ENCODE assay signal across 33 cellular contexts in the genomic region with DNA sequence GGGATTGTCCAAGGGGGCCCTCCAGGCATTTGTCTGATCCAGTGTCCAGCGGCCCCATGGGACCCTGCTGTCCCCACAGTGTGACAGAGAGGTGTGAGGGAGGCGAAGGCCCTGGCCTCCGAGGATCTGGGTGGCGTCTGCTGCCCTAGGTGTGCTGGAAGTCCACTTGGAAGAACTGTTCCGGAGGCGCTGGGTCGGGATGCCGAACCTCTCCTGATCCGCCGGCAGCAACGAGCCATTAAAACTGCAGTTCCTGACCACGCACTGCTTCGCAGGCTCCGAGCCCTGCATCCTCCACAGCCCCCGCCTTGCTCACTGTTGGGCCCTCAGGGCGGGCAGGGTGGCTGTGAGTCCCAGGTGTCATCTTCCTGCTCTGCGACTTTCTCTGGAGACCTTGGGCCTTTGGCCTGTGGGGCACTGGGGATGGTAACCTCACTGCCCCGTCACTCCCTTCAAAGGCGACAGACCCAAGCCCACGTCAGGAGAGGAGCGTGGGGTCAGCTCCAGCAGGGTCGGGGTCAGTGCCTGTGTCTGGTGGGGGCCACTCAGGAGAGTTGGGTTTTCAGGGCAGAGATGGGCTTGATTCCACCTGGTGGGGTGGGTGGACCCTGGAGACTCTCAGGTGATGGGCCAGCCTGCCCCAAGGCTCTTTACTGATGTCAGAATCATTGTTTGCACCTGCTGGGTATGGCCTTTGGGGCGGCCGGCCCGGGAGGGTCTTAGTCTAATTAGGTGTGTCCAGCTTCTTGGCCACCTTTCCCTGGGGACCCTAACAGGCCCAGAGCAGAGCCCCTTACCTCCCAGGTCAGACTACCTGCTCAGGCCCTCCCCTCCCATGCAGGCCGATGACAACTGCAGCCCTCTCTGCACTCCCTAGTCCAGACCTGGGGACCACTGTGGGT. TPM values are rescaled to one million over a fixed set of nuclear protein-coding genes. Genes with fewer than 3 reads are reported as not detected.
A peak's percentile ranks its signal among the peaks of the same experiment; 100 is the strongest.
DNase-seq lines count a peak whose midpoint lies in the region; ATAC-seq, FAIRE-seq and TF ChIP-seq lines count a peak whose summit lies in the region.
"Had no signal": no experiment of that assay in that cellular context is flagged by ENCODE, and none has a peak within 500 bp of the region (broad histone marks: within the 10 kb centered on the region; RNA-seq: fewer than 3 reads in every experiment).

No MANE protein-coding gene starts in this region.

- intact Hi-C loops in right lobe of liver (cut with DNase I) (no loop called here), HepG2 (cut with micrococcal nuclease; ENCODE audit: unreplicated experiment) (loop anchor here (10.0 kb wide), 1 partner anchor 45 kb away; the partner anchor contains the start of gene MMEL1)

- POLR2A ChIA-PET in HepG2 (lab: Yijun Ruan, JAX): no interaction called here

- peak in 2 of 3 donors; percentile 20 to 51 for DNase-seq in right lobe of liver
- no peak for DNase-seq in HepG2 (ENCODE audit: low spot score)
- DNase-seq in glutamatergic neuron: peak; percentile 9
- DNase-seq in neural crest cell (ENCODE audit: low read depth, low spot score): no peak
- no peak for DNase-seq in GM19238 (ENCODE audit: insufficient read length, low spot score)
- DNase-seq in Kasumi-1 (lab: John Stamatoyannopoulos, UW): no peak
- DNase-seq in NCI-H345 treated with DMSO at 0.1 percent for 48 hours (lab: John Stamatoyannopoulos, UW; ENCODE audit: unreplicated experiment): no peak
- DNase-seq: activated naive CD4-positive, alpha-beta T cell; activated T-cell treated with anti-CD3 and anti-CD28 coated beads, Interleukin-2, amount 50 U/mL, for 24 hours; amniotic stem cell; effector CD8-positive, alpha-beta T cell; islet precursor cell; MV-4-11; NCI-H146; NCI-H2107; NCI-H446; NCI-H82; nucleus accumbens; RPMI8226 had no signal

- in situ Hi-C loops in HepG2 (cut with HindIII; ENCODE audit: extremely low pct_ligation_motif_present, low pct_unique_long_range_greater_than_20kb): no loop called here

- TF ChIP-seq POLR2A in right lobe of liver (IDR thresholded peaks at IDR 0.05): no peak
- TF ChIP-seq POLR2A in HepG2 (IDR thresholded peaks at IDR 0.05; ENCODE audit: insufficient read depth in 1 of 2, low read depth in 2 of 2, low read length in 2 of 2): no peak

- H3K4me1 ChIP-seq in right lobe of liver: peaks cover 0 to 8% (median 4%) of the 10 kb centered on the region in 4 donors
- H3K4me1 ChIP-seq in HepG2 (ENCODE audit: insufficient read depth, low read length): peaks cover 29% of the 10 kb centered on the region

- no peak overlapping the region for H3K4me2 ChIP-seq in HepG2 (ENCODE audit: low read depth, low read length)
- H3K4me2 ChIP-seq: smooth muscle cell had no signal

- H2AFZ ChIP-seq in HepG2 (ENCODE audit: low read length): no peak overlapping the region

- no peak overlapping the region for H3K27ac Mint-ChIP-seq in glutamatergic neuron (ENCODE audit: unreplicated experiment)
- no peak overlapping the region for H3K27ac Mint-ChIP-seq in neural crest cell (ENCODE audit: unreplicated experiment)
- H3K27ac Mint-ChIP-seq: activated T-cell treated with anti-CD3 and anti-CD28 coated beads, Interleukin-2, amount 50 U/mL, for 24 hours had no signal

- no TSS peak for BruUV-seq in HepG2 (replicated peaks; lab: Mats Ljungman, UMichigan)

- H3K9me3 ChIP-seq in right lobe of liver: no peaks in the 10 kb centered on the region
- H3K9me3 ChIP-seq in HepG2 (ENCODE audit: low read length): no peaks in the 10 kb centered on the region
- H3K9me3 ChIP-seq: breast epithelium, tibial nerve had no signal

- no peaks in the 10 kb centered on the region for H4K20me1 ChIP-seq in HepG2 (ENCODE audit: insufficient read depth, low read length)

- H3K27ac ChIP-seq in right lobe of liver (no peak overlapping the region), HepG2 (ENCODE audit: extremely low read length, insufficient read depth, low read length) (no peak overlapping the region)
- H3K27ac ChIP-seq: breast epithelium, epithelial cell of prostate, HL-60, tibial nerve had no signal

- peaks cover 2% of the 10 kb centered on the region for H3K27me3 Mint-ChIP-seq in glutamatergic neuron (ENCODE audit: unreplicated experiment)
- H3K27me3 Mint-ChIP-seq in neural crest cell (ENCODE audit: low read depth): no peaks in the 10 kb centered on the region
- H3K27me3 Mint-ChIP-seq: activated T-cell treated with anti-CD3 and anti-CD28 coated beads, Interleukin-2, amount 50 U/mL, for 24 hours; CD4-positive, alpha-beta memory T cell had no signal

- H3K36me3 ChIP-seq in right lobe of liver: no peaks in the 10 kb centered on the region
- H3K36me3 ChIP-seq in HepG2 (replicated peaks in 1 of 2; ENCODE audit: control insufficient read depth in 1 of 2, insufficient read depth in 2 of 2, low read length in 2 of 2): no peaks in the 10 kb centered on the region
- H3K36me3 ChIP-seq: breast epithelium had no signal

- H3K4me3 ChIP-seq in right lobe of liver (no peak overlapping the region), HepG2 (replicated peaks in 1 of 3; ENCODE audit: insufficient read depth in 1 of 3, low read depth in 2 of 3, low read length in 3 of 3) (no peak overlapping the region)
- H3K4me3 ChIP-seq: breast epithelium, smooth muscle cell, tibial nerve had no signal

- H3K9ac ChIP-seq in HepG2 (ENCODE audit: insufficient read depth, low read depth, low read length): no peak overlapping the region

- no peaks in the 10 kb centered on the region for H3K79me2 ChIP-seq in HepG2 (ENCODE audit: insufficient read depth, low read length)

- CTCF ChIA-PET in HepG2 (lab: Yijun Ruan, JAX; ENCODE audit: low intra/inter-chr PET ratio, low total read pairs): no interaction called here

- no peak for TF ChIP-seq EP300 in HepG2 (IDR thresholded peaks at IDR 0.05; ENCODE audit: low read depth in 2 of 2, low read length in 2 of 2)
- TF ChIP-seq EP300 in HepG2 (CRISPR knock-in tag; IDR thresholded peaks at IDR 0.05; ENCODE audit: borderline replicate concordance): no peak

- WGBS in right lobe of liver (ENCODE audit: insufficient coverage, low coverage, low lambda C conversion rate, missing lambda C conversion rate): no CpG with 5 or more reads among the region's 26 CpGs
- 95% methylated on average over 7 of the region's 26 CpGs for WGBS in HepG2 (ENCODE audit: low lambda C conversion rate)

- no peaks in the 10 kb centered on the region for H3K36me3 Mint-ChIP-seq in glutamatergic neuron (ENCODE audit: unreplicated experiment)
- H3K36me3 Mint-ChIP-seq in neural crest cell (ENCODE audit: low read depth): no peaks in the 10 kb centered on the region

- no peak for FAIRE-seq in HepG2 (lab: Jason Lieb, UNC)
- FAIRE-seq: colon, GM12891 had no signal

- TF ChIP-seq CTCF in right lobe of liver (IDR thresholded peaks at IDR 0.05): no peak
- no peak for TF ChIP-seq CTCF in HepG2 (CRISPR knock-in tag; IDR thresholded peaks at IDR 0.05)
- no peak for TF ChIP-seq CTCF in glutamatergic neuron (IDR thresholded peaks at IDR 0.05; ENCODE audit: partially characterized antibody, unreplicated experiment)
- TF ChIP-seq CTCF in neural crest cell (conservative IDR thresholded peaks at IDR 0.05): no peak

- H3K27me3 ChIP-seq in right lobe of liver (no peaks in the 10 kb centered on the region), HepG2 (ENCODE audit: control insufficient read depth in 1 of 2, insufficient read depth in 2 of 2, low read length in 2 of 2) (peaks cover 5 to 19% of the 10 kb centered on the region in 2 experiments; a peak in 4 of 5 replicates)

- H3K9me3 Mint-ChIP-seq in glutamatergic neuron (ENCODE audit: unreplicated experiment) (peaks cover 1% of the 10 kb centered on the region), neural crest cell (no peaks in the 10 kb centered on the region)
- H3K9me3 Mint-ChIP-seq: activated T-cell treated with anti-CD3 and anti-CD28 coated beads, Interleukin-2, amount 50 U/mL, for 24 hours; CD4-positive, alpha-beta memory T cell had no signal

- no peak for TF ChIP-seq RAD21 in HepG2 (CRISPR knock-in tag; IDR thresholded peaks at IDR 0.05)

- H3K4me3 Mint-ChIP-seq in glutamatergic neuron (ENCODE audit: unreplicated experiment) (no peak overlapping the region), neural crest cell (peak overlapping the region; percentile 54)
- H3K4me3 Mint-ChIP-seq: activated T-cell treated with anti-CD3 and anti-CD28 coated beads, Interleukin-2, amount 50 U/mL, for 24 hours had no signal

- H3K4me1 Mint-ChIP-seq in glutamatergic neuron (ENCODE audit: low read depth, unreplicated experiment) (peaks cover 5% of the 10 kb centered on the region), neural crest cell (peaks cover 10% of the 10 kb centered on the region)

- no peak for ATAC-seq in right lobe of liver
- ATAC-seq in HepG2: no peak
- ATAC-seq: SK-N-SH treated with all-trans-retinoic acid at 6 μM for 48 hours had no signal

RNA-seq across cellular contexts. Expression of gene PRXL2B, which starts 3.0 kb away (rescaled TPM):
- total RNA-seq in right lobe of liver (10 to 100 TPM in 3 of 6 experiments, 1 to 10 TPM in 3; 5.1 to 18.6 (median 11.1) TPM), HepG2 (2016; rRNA removed; fragmentation: Illumina TruSeq; extraction: Trizol) (14.1 and 16.8 TPM in 2 replicates), glutamatergic neuron (ENCODE audit: unreplicated experiment) (46.1 TPM), neural crest cell (51.3 and 58.9 TPM in 2 replicates)
- total RNA-seq in HepG2 (2016; cell fraction: cytosol; rRNA removed; fragmentation: Illumina TruSeq; extraction: Trizol; ENCODE audit: low read depth): 3.3 and 4.6 TPM in 2 replicates
- total RNA-seq in HepG2 (2016; cell fraction: insoluble cytoplasmic fraction; rRNA removed; fragmentation: Illumina TruSeq; extraction: Trizol): 14.4 and 15.6 TPM in 2 replicates
- total RNA-seq in HepG2 (2016; cell fraction: membrane; rRNA removed; fragmentation: Illumina TruSeq; extraction: Trizol): 9.8 and 9.9 TPM in 2 replicates
- total RNA-seq in HepG2 (2016; cell fraction: nucleus; rRNA removed; fragmentation: Illumina TruSeq; extraction: Trizol): 8.9 and 10.7 TPM in 2 replicates
- 22.1 and 29.5 TPM in 2 replicates for polyA plus RNA-seq in HepG2 (2011; rRNA removed)
- 24.7 and 29.1 TPM in 2 replicates for polyA plus RNA-seq in HepG2 (2011; cell fraction: cytosol; rRNA removed)
- polyA plus RNA-seq in HepG2 (2011; cell fraction: nucleus; rRNA removed): 72.9 and 75.2 TPM in 2 replicates
- 22.4 and 26.9 TPM in 2 replicates for polyA plus RNA-seq in HepG2 (2012)
- 4.6 and 4.8 TPM in 2 replicates for polyA plus RNA-seq in HepG2 (2016; cell fraction: cytosol; fragmentation: Illumina TruSeq; extraction: Trizol; ENCODE audit: low read depth)
- polyA plus RNA-seq in HepG2 (2016; cell fraction: insoluble cytoplasmic fraction; fragmentation: Illumina TruSeq; extraction: Trizol; ENCODE audit: low read depth): 20.7 and 24.0 TPM in 2 replicates
- 11.7 and 12.0 TPM in 2 replicates for polyA plus RNA-seq in HepG2 (2016; cell fraction: membrane; fragmentation: Illumina TruSeq; extraction: Trizol; ENCODE audit: low read depth)
- 24.3 and 25.8 TPM in 2 replicates for polyA plus RNA-seq in HepG2 (2016; cell fraction: nucleus; fragmentation: Illumina TruSeq; extraction: Trizol; ENCODE audit: insufficient read depth, low read depth)
- 3.8 and 32.9 TPM in 2 replicates for polyA minus RNA-seq in HepG2 (2011; rRNA and poly(A)+ RNA removed; ENCODE audit: low replicate concordance)
- polyA minus RNA-seq in HepG2 (2011; cell fraction: cytosol; rRNA and poly(A)+ RNA removed): 16.2 and 16.4 TPM in 2 replicates
- 5.8 and 7.5 TPM in 2 replicates for polyA minus RNA-seq in HepG2 (2011; cell fraction: nucleus; rRNA and poly(A)+ RNA removed)

RNA-seq across cellular contexts. Expression of gene TNFRSF14, which starts 33.4 kb away (rescaled TPM):
- 10 to 100 TPM; 31.0 to 54.8 (median 41.1) TPM for total RNA-seq in right lobe of liver
- total RNA-seq in HepG2 (2016; rRNA removed; fragmentation: Illumina TruSeq; extraction: Trizol): 6.2 and 11.9 TPM in 2 replicates
- total RNA-seq in HepG2 (2016; cell fraction: cytosol; rRNA removed; fragmentation: Illumina TruSeq; extraction: Trizol; ENCODE audit: low read depth): 7.1 and 8.0 TPM in 2 replicates
- total RNA-seq in HepG2 (2016; cell fraction: insoluble cytoplasmic fraction; rRNA removed; fragmentation: Illumina TruSeq; extraction: Trizol): 5.5 and 13.2 TPM in 2 replicates
- total RNA-seq in HepG2 (2016; cell fraction: membrane; rRNA removed; fragmentation: Illumina TruSeq; extraction: Trizol): 10.5 and 12.4 TPM in 2 replicates
- 11.2 and 11.3 TPM in 2 replicates for total RNA-seq in HepG2 (2016; cell fraction: nucleus; rRNA removed; fragmentation: Illumina TruSeq; extraction: Trizol)
- 49.9 and 70.7 TPM in 2 replicates for polyA plus RNA-seq in HepG2 (2011; rRNA removed)
- 24.2 and 35.1 TPM in 2 replicates for polyA plus RNA-seq in HepG2 (2011; cell fraction: cytosol; rRNA removed)
- polyA plus RNA-seq in HepG2 (2011; cell fraction: nucleus; rRNA removed): 534 and 601 TPM in 2 replicates
- polyA plus RNA-seq in HepG2 (2012): 20.3 and 22.1 TPM in 2 replicates
- polyA plus RNA-seq in HepG2 (2016; cell fraction: cytosol; fragmentation: Illumina TruSeq; extraction: Trizol; ENCODE audit: low read depth): 6.2 and 6.4 TPM in 2 replicates
- 5.6 and 7.2 TPM in 2 replicates for polyA plus RNA-seq in HepG2 (2016; cell fraction: insoluble cytoplasmic fraction; fragmentation: Illumina TruSeq; extraction: Trizol; ENCODE audit: low read depth)
- polyA plus RNA-seq in HepG2 (2016; cell fraction: membrane; fragmentation: Illumina TruSeq; extraction: Trizol; ENCODE audit: low read depth): 9.0 and 10.4 TPM in 2 replicates
- 35.7 and 39.2 TPM in 2 replicates for polyA plus RNA-seq in HepG2 (2016; cell fraction: nucleus; fragmentation: Illumina TruSeq; extraction: Trizol; ENCODE audit: insufficient read depth, low read depth)
- 0.61 and 40.6 TPM in 2 replicates for polyA minus RNA-seq in HepG2 (2011; rRNA and poly(A)+ RNA removed; ENCODE audit: low replicate concordance)
- polyA minus RNA-seq in HepG2 (2011; cell fraction: cytosol; rRNA and poly(A)+ RNA removed): 12.6 and 13.8 TPM in 2 replicates
- 32.2 and 34.3 TPM in 2 replicates for polyA minus RNA-seq in HepG2 (2011; cell fraction: nucleus; rRNA and poly(A)+ RNA removed)
- total RNA-seq in glutamatergic neuron (ENCODE audit: unreplicated experiment): 1.2 TPM
- total RNA-seq in neural crest cell: 0.61 TPM in 2 replicates
- total RNA-seq: smooth muscle cell had no signal
- polyA plus RNA-seq: smooth muscle cell had no signal

RNA-seq across cellular contexts. Expression of gene MMEL1, which starts 43.2 kb away (rescaled TPM):
- total RNA-seq in right lobe of liver: 1 to 10 TPM in 2 of 6 experiments, not detected in 4; 1.2 to 2.0 TPM
- not detected in 2 replicates for total RNA-seq in HepG2 (2016; rRNA removed; fragmentation: Illumina TruSeq; extraction: Trizol)
- total RNA-seq in HepG2 (2016; cell fraction: cytosol; rRNA removed; fragmentation: Illumina TruSeq; extraction: Trizol; ENCODE audit: low read depth): not detected in 2 replicates
- not detected in 2 replicates for total RNA-seq in HepG2 (2016; cell fraction: insoluble cytoplasmic fraction; rRNA removed; fragmentation: Illumina TruSeq; extraction: Trizol)
- total RNA-seq in HepG2 (2016; cell fraction: membrane; rRNA removed; fragmentation: Illumina TruSeq; extraction: Trizol): not detected in 2 replicates
- not detected in 2 replicates for total RNA-seq in HepG2 (2016; cell fraction: nucleus; rRNA removed; fragmentation: Illumina TruSeq; extraction: Trizol)
- 0.48 and 1.6 TPM in 2 replicates for polyA plus RNA-seq in HepG2 (2011; rRNA removed)
- 0.54 and 0.78 TPM in 2 replicates for polyA plus RNA-seq in HepG2 (2011; cell fraction: cytosol; rRNA removed)
- 3.3 and 4.7 TPM in 2 replicates for polyA plus RNA-seq in HepG2 (2011; cell fraction: nucleus; rRNA removed)
- polyA plus RNA-seq in HepG2 (2012): 0.37 and 0.43 TPM in 2 replicates
- polyA plus RNA-seq in HepG2 (2016; cell fraction: cytosol; fragmentation: Illumina TruSeq; extraction: Trizol; ENCODE audit: low read depth): not detected in 2 replicates
- not detected in 2 replicates for polyA plus RNA-seq in HepG2 (2016; cell fraction: insoluble cytoplasmic fraction; fragmentation: Illumina TruSeq; extraction: Trizol; ENCODE audit: low read depth)
- not detected in 2 replicates for polyA plus RNA-seq in HepG2 (2016; cell fraction: membrane; fragmentation: Illumina TruSeq; extraction: Trizol; ENCODE audit: low read depth)
- not detected in 2 replicates for polyA plus RNA-seq in HepG2 (2016; cell fraction: nucleus; fragmentation: Illumina TruSeq; extraction: Trizol; ENCODE audit: insufficient read depth, low read depth)
- 0.72 TPM in 1 of 2 replicates, not detected in the other for polyA minus RNA-seq in HepG2 (2011; rRNA and poly(A)+ RNA removed; ENCODE audit: low replicate concordance)
- 1.3 TPM in 1 of 2 replicates, not detected in the other for polyA minus RNA-seq in HepG2 (2011; cell fraction: cytosol; rRNA and poly(A)+ RNA removed)
- polyA minus RNA-seq in HepG2 (2011; cell fraction: nucleus; rRNA and poly(A)+ RNA removed): 0.39 and 0.62 TPM in 2 replicates
- total RNA-seq in glutamatergic neuron (ENCODE audit: unreplicated experiment): 4.0 TPM
- total RNA-seq in neural crest cell: 0.51 and 0.84 TPM in 2 replicates
- total RNA-seq: LHCN-M2, smooth muscle cell had no signal

RNA-seq across cellular contexts. Expression of gene HES5, which starts 59.5 kb away (rescaled TPM):
- under 1 TPM in 2 of 6 experiments, not detected in 4; 0.18 to 0.25 TPM for total RNA-seq in right lobe of liver
- not detected in 2 replicates for total RNA-seq in HepG2 (2016; rRNA removed; fragmentation: Illumina TruSeq; extraction: Trizol)
- total RNA-seq in HepG2 (2016; cell fraction: cytosol; rRNA removed; fragmentation: Illumina TruSeq; extraction: Trizol; ENCODE audit: low read depth): not detected in 2 replicates
- not detected in 2 replicates for total RNA-seq in HepG2 (2016; cell fraction: insoluble cytoplasmic fraction; rRNA removed; fragmentation: Illumina TruSeq; extraction: Trizol)
- not detected in 2 replicates for total RNA-seq in HepG2 (2016; cell fraction: membrane; rRNA removed; fragmentation: Illumina TruSeq; extraction: Trizol)
- total RNA-seq in HepG2 (2016; cell fraction: nucleus; rRNA removed; fragmentation: Illumina TruSeq; extraction: Trizol): not detected in 2 replicates
- polyA plus RNA-seq in HepG2 (2011; rRNA removed): 0.05 TPM in 1 of 2 replicates, not detected in the other
- not detected in 2 replicates for polyA plus RNA-seq in HepG2 (2011; cell fraction: cytosol; rRNA removed)
- polyA plus RNA-seq in HepG2 (2011; cell fraction: nucleus; rRNA removed): not detected in 2 replicates
- polyA plus RNA-seq in HepG2 (2012): not detected in 2 replicates
- polyA plus RNA-seq in HepG2 (2016; cell fraction: cytosol; fragmentation: Illumina TruSeq; extraction: Trizol; ENCODE audit: low read depth): not detected in 2 replicates
- not detected in 2 replicates for polyA plus RNA-seq in HepG2 (2016; cell fraction: insoluble cytoplasmic fraction; fragmentation: Illumina TruSeq; extraction: Trizol; ENCODE audit: low read depth)
- not detected in 2 replicates for polyA plus RNA-seq in HepG2 (2016; cell fraction: membrane; fragmentation: Illumina TruSeq; extraction: Trizol; ENCODE audit: low read depth)
- polyA plus RNA-seq in HepG2 (2016; cell fraction: nucleus; fragmentation: Illumina TruSeq; extraction: Trizol; ENCODE audit: insufficient read depth, low read depth): not detected in 2 replicates
- not detected in 2 replicates for polyA minus RNA-seq in HepG2 (2011; rRNA and poly(A)+ RNA removed; ENCODE audit: low replicate concordance)
- not detected in 2 replicates for polyA minus RNA-seq in HepG2 (2011; cell fraction: cytosol; rRNA and poly(A)+ RNA removed)
- not detected in 2 replicates for polyA minus RNA-seq in HepG2 (2011; cell fraction: nucleus; rRNA and poly(A)+ RNA removed)
- 21.2 TPM for total RNA-seq in glutamatergic neuron (ENCODE audit: unreplicated experiment)
- 90.9 and 92.2 TPM in 2 replicates for total RNA-seq in neural crest cell
- total RNA-seq: breast epithelium; CD4-positive, alpha-beta memory T cell; glomerular endothelial cell; LHCN-M2; lung microvascular endothelial cell; T-helper 2 cell treated with Interferon-gamma antibody and Interleukin-4, amounts not matched to agents 100 ng/mL and 5 ng/mL, for 36 hours had no signal
- polyA plus RNA-seq: AG04450; CD4-positive, alpha-beta memory T cell had no signal

Comparison
In these comparisons a context has a peak if more than half of its experiments do, and no peak if none do; other contexts are left out.
1. DNase-seq: peak in right lobe of liver (2 of 3) and glutamatergic neuron (single experiment); none in HepG2 (single experiment), neural crest cell (single experiment), GM19238 (single experiment), Kasumi-1 (0 of 2) and NCI-H345 treated with DMSO at 0.1 percent for 48 hours (single experiment).